8 cellular contexts compared by ENCODE assay signal in the genomic region with DNA sequence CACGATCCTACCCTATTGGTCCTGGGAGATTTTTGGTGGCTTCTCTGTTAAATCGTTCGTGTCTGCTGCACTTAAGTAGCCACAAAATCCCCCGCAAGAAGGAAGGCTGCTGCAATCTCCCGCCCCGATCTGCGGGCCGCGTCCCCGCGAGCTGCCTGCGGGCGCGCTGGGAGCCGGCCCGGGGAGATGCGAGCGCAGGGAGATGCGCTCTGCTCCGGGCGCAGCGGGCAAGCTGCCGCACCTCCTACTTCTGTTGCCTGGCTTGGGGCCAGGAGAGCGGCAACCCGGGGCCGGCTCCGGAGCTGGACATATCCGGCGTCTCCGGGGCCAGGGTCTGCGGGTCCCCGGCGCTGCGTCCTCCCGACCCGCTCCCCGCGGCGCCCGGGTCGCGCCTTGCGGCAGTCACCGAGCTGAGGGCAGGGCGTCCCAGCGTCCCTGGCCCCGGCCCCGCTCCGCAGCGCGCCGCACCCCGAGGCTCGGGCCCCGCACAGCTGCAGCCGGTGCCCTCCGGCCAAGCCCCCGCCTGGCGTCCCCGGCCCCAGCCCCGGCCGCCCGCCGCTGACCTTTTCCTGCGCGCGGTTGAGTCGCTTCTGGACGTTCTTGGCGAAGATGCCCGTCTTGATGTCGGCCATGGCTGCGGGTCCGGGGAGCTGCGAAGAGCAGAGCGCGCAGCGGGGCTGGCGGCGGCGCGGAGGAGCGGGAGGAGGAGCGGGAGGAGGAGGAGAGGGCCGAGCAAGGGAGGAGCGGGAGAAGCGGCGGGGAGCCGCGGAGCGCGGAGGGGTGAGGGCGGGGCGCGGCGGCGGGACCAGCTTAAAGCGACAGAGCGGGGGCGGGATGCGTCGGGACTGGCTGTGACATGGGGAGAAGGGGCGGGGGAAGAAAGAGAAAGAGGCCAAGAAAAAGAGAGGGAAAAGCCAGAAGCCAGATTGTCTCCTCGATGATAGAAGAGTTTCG. TPM values are rescaled to one million over a fixed set of nuclear protein-coding genes. Genes with fewer than 3 reads are reported as not detected.
DNase-seq lines count a peak whose midpoint lies in the region; ATAC-seq lines count a peak whose summit lies in the region.

A gene (minus strand): TSS at position 654 of the 954 bp plus-strand sequence. CDS start 22 bp downstream, at position 632.

- peak; percentile 75 for DNase-seq in Ammon's horn (ENCODE audit: low spot score)
- peak; percentile 15 for DNase-seq in KBM-7
- no peak for DNase-seq in activated CD8-positive, alpha-beta T cell treated with anti-CD3 and anti-CD28 coated beads, Interleukin-2, amount 10 ng/mL, durations not matched to agents 7 days and 5 days
- peak; percentile 52 for DNase-seq in fibroblast of peridontal ligament (ENCODE audit: extremely low read depth)
- DNase-seq in pons (ENCODE audit: low spot score): no peak

- CTCF ChIA-PET in activated CD8-positive, alpha-beta T cell treated with anti-CD3 and anti-CD28 coated beads, Interleukin-2, amount 10 ng/mL, durations not matched to agents 7 days and 5 days (lab: Charles Lee): interaction anchor here (1.6 kb wide), 1 partner anchor 232 kb away, joined by 6 read pairs; no protein-coding TSS in a partner anchor

- H3K27ac Mint-ChIP-seq in activated CD8-positive, alpha-beta T cell treated with anti-CD3 and anti-CD28 coated beads, Interleukin-2, amount 10 ng/mL, durations not matched to agents 7 days and 5 days: no peak within 1 kb of the TSS

- POLR2A ChIA-PET in activated CD8-positive, alpha-beta T cell treated with anti-CD3 and anti-CD28 coated beads, Interleukin-2, amount 10 ng/mL, durations not matched to agents 7 days and 5 days (lab: Charles Lee): no interaction called here

- ATAC-seq in activated CD8-positive, alpha-beta T cell treated with anti-CD3 and anti-CD28 coated beads, Interleukin-2, amount 10 ng/mL, durations not matched to agents 7 days and 5 days: peak; percentile 63
- ATAC-seq in GM18907 (IDR thresholded peaks at IDR 0.05; ENCODE audit: unreplicated experiment): no peak

- peaks cover 53% of the 10 kb centered on the region for H3K27me3 Mint-ChIP-seq in activated CD8-positive, alpha-beta T cell treated with anti-CD3 and anti-CD28 coated beads, Interleukin-2, amount 10 ng/mL, durations not matched to agents 7 days and 5 days (ENCODE audit: low read depth)

- peaks cover 5% of the 10 kb centered on the region for H3K4me1 Mint-ChIP-seq in activated CD8-positive, alpha-beta T cell treated with anti-CD3 and anti-CD28 coated beads, Interleukin-2, amount 10 ng/mL, durations not matched to agents 7 days and 5 days (ENCODE audit: low read depth)

- H3K9me3 Mint-ChIP-seq in activated CD8-positive, alpha-beta T cell treated with anti-CD3 and anti-CD28 coated beads, Interleukin-2, amount 10 ng/mL, durations not matched to agents 7 days and 5 days (ENCODE audit: insufficient read depth): no peaks in the 10 kb centered on the region

- no peaks in the 10 kb centered on the region for H3K4me1 ChIP-seq in muscle layer of colon (ENCODE audit: insufficient read depth, low read length)

- peaks cover 0 to 8% of the 10 kb centered on the region in 2 donors for H3K27me3 ChIP-seq in muscle layer of colon (ENCODE audit: control insufficient read depth in 1 of 2, insufficient read depth in 2 of 2, low read length in 2 of 2)

- H3K27ac ChIP-seq in muscle layer of colon (ENCODE audit: low read depth, low read length) (no peak within 1 kb of the TSS), temporal lobe (ENCODE audit: low read depth, low read length) (peak within 1 kb of the TSS; percentile 27)

- H3K4me3 Mint-ChIP-seq in activated CD8-positive, alpha-beta T cell treated with anti-CD3 and anti-CD28 coated beads, Interleukin-2, amount 10 ng/mL, durations not matched to agents 7 days and 5 days: peak within 1 kb of the TSS; percentile 45

- no peaks in the 10 kb centered on the region for H3K36me3 Mint-ChIP-seq in activated CD8-positive, alpha-beta T cell treated with anti-CD3 and anti-CD28 coated beads, Interleukin-2, amount 10 ng/mL, durations not matched to agents 7 days and 5 days (ENCODE audit: low read depth)

- H3K9ac ChIP-seq in muscle layer of colon (ENCODE audit: low read length): no peak within 1 kb of the TSS

- no peaks in the 10 kb centered on the region for H3K36me3 ChIP-seq in muscle layer of colon (ENCODE audit: insufficient read depth, low read length)

- H3K9me3 ChIP-seq in muscle layer of colon (ENCODE audit: low read length): no peaks in the 10 kb centered on the region

- peak within 1 kb of the TSS; percentile 28 to 47 for H3K4me3 ChIP-seq in muscle layer of colon (ENCODE audit: low read depth in 1 of 2, low read length in 2 of 2)

- in situ Hi-C loops in KBM-7 (cut with MboI; ENCODE audit: low pct_unique_long_range_greater_than_20kb, low sequenced_read_pairs): no loop called here

RNA-seq across cellular contexts. Expression of the gene that starts here (rescaled TPM):
- not detected for total RNA-seq in activated CD8-positive, alpha-beta T cell treated with anti-CD3 and anti-CD28 coated beads, Interleukin-2, amount 10 ng/mL, durations not matched to agents 7 days and 5 days
- total RNA-seq in temporal lobe: 47.0 TPM

Comparison
In these comparisons a context has a peak if more than half of its experiments do, and no peak if none do; other contexts are left out.
1. RNA of the gene that starts here (total RNA-seq): 47.0 TPM in temporal lobe (single experiment); not detected in activated CD8-positive, alpha-beta T cell treated with anti-CD3 and anti-CD28 coated beads, Interleukin-2, amount 10 ng/mL, durations not matched to agents 7 days and 5 days; every median in the first group is over 10 times any median in the second.
2. Peak in ATAC-seq in activated CD8-positive, alpha-beta T cell treated with anti-CD3 and anti-CD28 coated beads, Interleukin-2, amount 10 ng/mL, durations not matched to agents 7 days and 5 days; RNA of the gene not detected or under 1 TPM.
3. DNase-seq: peak in Ammon's horn (single experiment), KBM-7 (single experiment) and fibroblast of peridontal ligament (single experiment); none in activated CD8-positive, alpha-beta T cell treated with anti-CD3 and anti-CD28 coated beads, Interleukin-2, amount 10 ng/mL, durations not matched to agents 7 days and 5 days (single experiment) and pons (single experiment).